25 cellular contexts compared by ENCODE assay signal in the genomic region with DNA sequence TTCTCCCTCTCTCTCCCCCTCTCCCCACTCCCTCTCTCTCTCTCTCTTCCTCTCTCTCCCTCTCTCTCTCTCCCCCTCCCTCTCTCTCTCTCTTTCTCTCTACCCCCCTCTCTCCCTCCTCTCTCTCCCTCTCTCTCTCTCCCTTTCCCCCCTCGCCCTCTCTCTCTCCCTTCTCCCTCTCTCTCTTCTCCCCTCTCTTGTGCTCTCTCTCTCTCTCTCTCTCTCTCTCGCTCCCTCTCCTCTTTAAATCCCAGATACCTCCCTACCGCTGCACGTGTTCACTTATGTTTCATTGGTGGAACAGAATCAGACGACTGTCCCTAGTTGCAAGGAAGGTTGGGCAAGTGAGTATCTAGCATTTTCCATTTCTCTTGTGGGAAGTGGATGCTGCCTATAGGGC.
"Had no signal": no experiment of that assay in that cellular context is flagged by ENCODE, and none has a peak within 500 bp of the region (broad histone marks: within the 10 kb centered on the region; RNA-seq: fewer than 3 reads in every experiment).

No MANE protein-coding gene starts in this region.

- H3K36me3 Mint-ChIP-seq: naive B cell had no signal

- H3K4me3 ChIP-seq: gastrocnemius medialis, ovary, right lobe of liver, thoracic aorta, upper lobe of left lung, vagina had no signal

- DNase-seq: activated CD4-positive, alpha-beta T cell treated with anti-CD3 and anti-CD28 coated beads for 48 hours; activated CD4-positive, alpha-beta T cell treated with anti-CD3 and anti-CD28 coated beads, Interleukin-2, amount 50 U/mL, for 48 hours; activated CD8-positive, alpha-beta memory T cell treated with anti-CD3 and anti-CD28 coated beads for 24 hours; activated gamma-delta T cell; activated naive CD4-positive, alpha-beta T cell treated with anti-CD3 and anti-CD28 coated beads, Interleukin-2, amount 50 U/mL, for 16 hours; activated naive CD8-positive, alpha-beta T cell treated with anti-CD3 and anti-CD28 coated beads, Interleukin-2, amount 50 U/mL, for 24 hours; activated T-cell treated with anti-CD3 and anti-CD28 coated beads, Interleukin-2, amount 50 U/mL, for 1 hour; amygdala; gastrocnemius medialis; glutamatergic neuron; left ventricle myocardium superior; naive B cell; nephron progenitor cell; ovary; right lobe of liver; stimulated activated CD4-positive, alpha-beta T cell treated with anti-CD3 and anti-CD28 coated beads, Interleukin-2, amount 100 ng/mL, for 48 hours; T-helper 1 cell; upper lobe of left lung had no signal

- H3K27ac ChIP-seq: gastrocnemius medialis, ovary, right lobe of liver, upper lobe of left lung, vagina, VCaP had no signal

- H3K27me3 ChIP-seq: gastrocnemius medialis, ovary, right lobe of liver, upper lobe of left lung, vagina had no signal

- H3K4me3 Mint-ChIP-seq: activated naive CD8-positive, alpha-beta T cell treated with anti-CD3 and anti-CD28 coated beads, Interleukin-2, amount 50 U/mL, for 24 hours; central memory CD8-positive, alpha-beta T cell; dendritic cell treated with granulocyte-macrophage colony-stimulating factor and Interleukin-4, amounts not matched to agents 40 ng/mL and 50 ng/mL, for 4 days; naive B cell; nephron progenitor cell; stimulated activated naive CD8-positive, alpha-beta T cell treated with anti-CD3 and anti-CD28 coated beads, Interleukin-15, Interleukin-2, amounts not matched to agents 100 ng/mL and 50 ng/mL, for 24 hours had no signal

- H3K4me1 ChIP-seq: gastrocnemius medialis, right lobe of liver, upper lobe of left lung, vagina had no signal

- H3K27ac Mint-ChIP-seq: activated naive CD8-positive, alpha-beta T cell treated with anti-CD3 and anti-CD28 coated beads, Interleukin-2, amount 50 U/mL, for 24 hours; dendritic cell treated with granulocyte-macrophage colony-stimulating factor and Interleukin-4, amounts not matched to agents 40 ng/mL and 50 ng/mL, for 4 days; nephron progenitor cell; progenitor cell of endocrine pancreas; stimulated activated naive CD8-positive, alpha-beta T cell treated with anti-CD3 and anti-CD28 coated beads, Interleukin-15, Interleukin-2, amounts not matched to agents 100 ng/mL and 50 ng/mL, for 24 hours had no signal

- H3K9me3 Mint-ChIP-seq: activated naive CD8-positive, alpha-beta T cell treated with anti-CD3 and anti-CD28 coated beads, Interleukin-2, amount 50 U/mL, for 24 hours; central memory CD8-positive, alpha-beta T cell; dendritic cell treated with granulocyte-macrophage colony-stimulating factor and Interleukin-4, amounts not matched to agents 40 ng/mL and 50 ng/mL, for 4 days; stimulated activated naive CD8-positive, alpha-beta T cell treated with anti-CD3 and anti-CD28 coated beads, Interleukin-15, Interleukin-2, amounts not matched to agents 100 ng/mL and 50 ng/mL, for 24 hours had no signal

- H3K9me3 ChIP-seq: gastrocnemius medialis, ovary, right lobe of liver, thoracic aorta, upper lobe of left lung, vagina had no signal

- H3K4me1 Mint-ChIP-seq: activated naive CD8-positive, alpha-beta T cell treated with anti-CD3 and anti-CD28 coated beads, Interleukin-2, amount 50 U/mL, for 24 hours; central memory CD8-positive, alpha-beta T cell; naive B cell had no signal

- H3K36me3 ChIP-seq: gastrocnemius medialis, ovary, right lobe of liver, thoracic aorta, upper lobe of left lung, vagina had no signal

- H3K27me3 Mint-ChIP-seq: activated naive CD8-positive, alpha-beta T cell treated with anti-CD3 and anti-CD28 coated beads, Interleukin-2, amount 50 U/mL, for 24 hours; dendritic cell treated with granulocyte-macrophage colony-stimulating factor and Interleukin-4, amounts not matched to agents 40 ng/mL and 50 ng/mL, for 4 days; stimulated activated naive CD8-positive, alpha-beta T cell treated with anti-CD3 and anti-CD28 coated beads, Interleukin-15, Interleukin-2, amounts not matched to agents 100 ng/mL and 50 ng/mL, for 24 hours had no signal
